ENCODE assay signal across 1 cellular context in the genomic region with DNA sequence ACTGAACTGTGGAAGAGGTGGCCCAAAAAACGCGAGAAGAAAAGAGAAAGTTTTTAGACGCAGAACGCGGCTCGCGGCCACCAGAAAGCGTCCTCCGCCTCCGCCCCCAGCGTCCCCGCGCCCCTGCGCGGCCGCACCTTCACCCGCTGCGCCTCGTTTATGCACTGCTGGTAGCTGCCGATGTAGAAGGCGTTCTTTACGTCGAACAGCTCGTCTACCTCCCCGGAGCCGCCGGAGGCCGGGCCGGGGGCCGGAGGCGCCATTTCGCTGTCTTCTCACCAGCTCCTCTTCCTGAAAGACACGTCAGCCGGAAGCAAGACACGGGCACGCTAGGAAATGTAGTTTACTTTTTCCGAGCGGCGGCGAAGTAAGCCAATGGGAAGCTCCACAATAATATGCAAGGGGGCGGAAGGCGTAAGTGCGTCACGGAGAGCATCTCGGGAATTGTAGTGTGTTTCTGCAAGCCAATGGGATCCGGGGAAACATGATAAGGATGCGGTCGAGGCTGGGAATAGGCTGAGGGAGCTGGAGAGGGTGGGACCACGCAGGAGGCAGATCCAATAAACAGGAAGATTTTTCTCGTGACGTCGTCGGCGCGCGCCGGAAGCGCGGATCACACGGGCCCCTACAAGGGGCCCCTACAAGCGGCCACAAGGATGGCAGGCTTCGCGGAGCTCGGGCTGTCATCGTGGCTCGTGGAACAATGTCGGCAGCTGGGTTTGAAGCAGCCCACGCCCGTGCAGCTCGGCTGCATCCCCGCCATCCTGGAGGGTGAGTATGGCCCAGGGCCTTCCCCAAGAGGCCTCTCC.
TF ChIP-seq lines count a peak whose summit lies in the region.

A gene (minus strand): TSS at position 302 of the 809 bp plus-strand sequence. CDS start 39 bp downstream, at position 263.
A gene with protein sequence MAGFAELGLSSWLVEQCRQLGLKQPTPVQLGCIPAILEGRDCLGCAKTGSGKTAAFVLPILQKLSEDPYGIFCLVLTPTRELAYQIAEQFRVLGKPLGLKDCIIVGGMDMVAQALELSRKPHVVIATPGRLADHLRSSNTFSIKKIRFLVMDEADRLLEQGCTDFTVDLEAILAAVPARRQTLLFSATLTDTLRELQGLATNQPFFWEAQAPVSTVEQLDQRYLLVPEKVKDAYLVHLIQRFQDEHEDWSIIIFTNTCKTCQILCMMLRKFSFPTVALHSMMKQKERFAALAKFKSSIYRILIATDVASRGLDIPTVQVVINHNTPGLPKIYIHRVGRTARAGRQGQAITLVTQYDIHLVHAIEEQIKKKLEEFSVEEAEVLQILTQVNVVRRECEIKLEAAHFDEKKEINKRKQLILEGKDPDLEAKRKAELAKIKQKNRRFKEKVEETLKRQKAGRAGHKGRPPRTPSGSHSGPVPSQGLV (plus strand): TSS at position 630 of the 809 bp plus-strand sequence. CDS start 27 bp downstream, at position 657.

TF ChIP-seq in K562, 482 proteins besides CTCF, POLR2A, EP300 and RAD21 (continued from another document and continues in another):
- TF ChIP-seq, protein P1, sequence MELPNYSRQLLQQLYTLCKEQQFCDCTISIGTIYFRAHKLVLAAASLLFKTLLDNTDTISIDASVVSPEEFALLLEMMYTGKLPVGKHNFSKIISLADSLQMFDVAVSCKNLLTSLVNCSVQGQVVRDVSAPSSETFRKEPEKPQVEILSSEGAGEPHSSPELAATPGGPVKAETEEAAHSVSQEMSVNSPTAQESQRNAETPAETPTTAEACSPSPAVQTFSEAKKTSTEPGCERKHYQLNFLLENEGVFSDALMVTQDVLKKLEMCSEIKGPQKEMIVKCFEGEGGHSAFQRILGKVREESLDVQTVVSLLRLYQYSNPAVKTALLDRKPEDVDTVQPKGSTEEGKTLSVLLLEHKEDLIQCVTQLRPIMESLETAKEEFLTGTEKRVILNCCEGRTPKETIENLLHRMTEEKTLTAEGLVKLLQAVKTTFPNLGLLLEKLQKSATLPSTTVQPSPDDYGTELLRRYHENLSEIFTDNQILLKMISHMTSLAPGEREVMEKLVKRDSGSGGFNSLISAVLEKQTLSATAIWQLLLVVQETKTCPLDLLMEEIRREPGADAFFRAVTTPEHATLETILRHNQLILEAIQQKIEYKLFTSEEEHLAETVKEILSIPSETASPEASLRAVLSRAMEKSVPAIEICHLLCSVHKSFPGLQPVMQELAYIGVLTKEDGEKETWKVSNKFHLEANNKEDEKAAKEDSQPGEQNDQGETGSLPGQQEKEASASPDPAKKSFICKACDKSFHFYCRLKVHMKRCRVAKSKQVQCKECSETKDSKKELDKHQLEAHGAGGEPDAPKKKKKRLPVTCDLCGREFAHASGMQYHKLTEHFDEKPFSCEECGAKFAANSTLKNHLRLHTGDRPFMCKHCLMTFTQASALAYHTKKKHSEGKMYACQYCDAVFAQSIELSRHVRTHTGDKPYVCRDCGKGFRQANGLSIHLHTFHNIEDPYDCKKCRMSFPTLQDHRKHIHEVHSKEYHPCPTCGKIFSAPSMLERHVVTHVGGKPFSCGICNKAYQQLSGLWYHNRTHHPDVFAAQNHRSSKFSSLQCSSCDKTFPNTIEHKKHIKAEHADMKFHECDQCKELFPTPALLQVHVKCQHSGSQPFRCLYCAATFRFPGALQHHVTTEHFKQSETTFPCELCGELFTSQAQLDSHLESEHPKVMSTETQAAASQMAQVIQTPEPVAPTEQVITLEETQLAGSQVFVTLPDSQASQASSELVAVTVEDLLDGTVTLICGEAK (IDR thresholded peaks at IDR 0.05), result peak; percentile 99
- TF ChIP-seq, protein P1 (CRISPR knock-in tag; IDR thresholded peaks at IDR 0.05), result no peak
- TF ChIP-seq FOXJ2 (tag; IDR thresholded peaks at IDR 0.05) (peak; percentile 89), RBM15 (IDR thresholded peaks at IDR 0.05; ENCODE audit: insufficient read depth, low read length) (no peak), PCBP1 (IDR thresholded peaks at IDR 0.05; ENCODE audit: low read depth, low read length, poor library complexity, severe bottlenecking) (no peak), ZNF507 (tag; conservative IDR thresholded peaks at IDR 0.05) (no peak), PYGO2 (tag; IDR thresholded peaks at IDR 0.05) (no peak), GTF2F1 (IDR thresholded peaks at IDR 0.05; ENCODE audit: low read depth, low read length) (no peak), ZNF707 (CRISPR knock-in tag; conservative IDR thresholded peaks at IDR 0.05) (no peak), PHB (CRISPR knock-in tag; IDR thresholded peaks at IDR 0.05) (no peak), ZNF217 (CRISPR knock-in tag; IDR thresholded peaks at IDR 0.05) (no peak), NFE2L1 (tag; IDR thresholded peaks at IDR 0.05; ENCODE audit: borderline replicate concordance, low read depth) (no peak), MCM3 (IDR thresholded peaks at IDR 0.05) (no peak), WHSC1 (IDR thresholded peaks at IDR 0.05; ENCODE audit: low read length) (no peak), ZNF354B (CRISPR knock-in tag; IDR thresholded peaks at IDR 0.05) (no peak), STAT5A (IDR thresholded peaks at IDR 0.05; ENCODE audit: borderline replicate concordance, low read length) (no peak), PTRF (tag; IDR thresholded peaks at IDR 0.05) (no peak), SREBF2 (CRISPR knock-in tag; IDR thresholded peaks at IDR 0.05) (no peak), ASH1L (IDR thresholded peaks at IDR 0.05; ENCODE audit: borderline replicate concordance, low read depth, partially characterized antibody) (peak; percentile 98), HDAC8 (tag; IDR thresholded peaks at IDR 0.05) (no peak), SETDB1 (IDR thresholded peaks at IDR 0.05; ENCODE audit: low read length) (no peak)
- TF ChIP-seq, protein P2, sequence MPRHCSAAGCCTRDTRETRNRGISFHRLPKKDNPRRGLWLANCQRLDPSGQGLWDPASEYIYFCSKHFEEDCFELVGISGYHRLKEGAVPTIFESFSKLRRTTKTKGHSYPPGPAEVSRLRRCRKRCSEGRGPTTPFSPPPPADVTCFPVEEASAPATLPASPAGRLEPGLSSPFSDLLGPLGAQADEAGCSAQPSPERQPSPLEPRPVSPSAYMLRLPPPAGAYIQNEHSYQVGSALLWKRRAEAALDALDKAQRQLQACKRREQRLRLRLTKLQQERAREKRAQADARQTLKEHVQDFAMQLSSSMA (CRISPR knock-in tag; IDR thresholded peaks at IDR 0.05), result no peak
- TF ChIP-seq, protein P3, sequence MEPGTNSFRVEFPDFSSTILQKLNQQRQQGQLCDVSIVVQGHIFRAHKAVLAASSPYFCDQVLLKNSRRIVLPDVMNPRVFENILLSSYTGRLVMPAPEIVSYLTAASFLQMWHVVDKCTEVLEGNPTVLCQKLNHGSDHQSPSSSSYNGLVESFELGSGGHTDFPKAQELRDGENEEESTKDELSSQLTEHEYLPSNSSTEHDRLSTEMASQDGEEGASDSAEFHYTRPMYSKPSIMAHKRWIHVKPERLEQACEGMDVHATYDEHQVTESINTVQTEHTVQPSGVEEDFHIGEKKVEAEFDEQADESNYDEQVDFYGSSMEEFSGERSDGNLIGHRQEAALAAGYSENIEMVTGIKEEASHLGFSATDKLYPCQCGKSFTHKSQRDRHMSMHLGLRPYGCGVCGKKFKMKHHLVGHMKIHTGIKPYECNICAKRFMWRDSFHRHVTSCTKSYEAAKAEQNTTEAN (CRISPR knock-in tag; IDR thresholded peaks at IDR 0.05), result no peak
- TF ChIP-seq, protein P4, sequence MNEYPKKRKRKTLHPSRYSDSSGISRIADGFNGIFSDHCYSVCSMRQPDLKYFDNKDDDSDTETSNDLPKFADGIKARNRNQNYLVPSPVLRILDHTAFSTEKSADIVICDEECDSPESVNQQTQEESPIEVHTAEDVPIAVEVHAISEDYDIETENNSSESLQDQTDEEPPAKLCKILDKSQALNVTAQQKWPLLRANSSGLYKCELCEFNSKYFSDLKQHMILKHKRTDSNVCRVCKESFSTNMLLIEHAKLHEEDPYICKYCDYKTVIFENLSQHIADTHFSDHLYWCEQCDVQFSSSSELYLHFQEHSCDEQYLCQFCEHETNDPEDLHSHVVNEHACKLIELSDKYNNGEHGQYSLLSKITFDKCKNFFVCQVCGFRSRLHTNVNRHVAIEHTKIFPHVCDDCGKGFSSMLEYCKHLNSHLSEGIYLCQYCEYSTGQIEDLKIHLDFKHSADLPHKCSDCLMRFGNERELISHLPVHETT (CRISPR knock-in tag; conservative IDR thresholded peaks at IDR 0.05 in 1 of 2, IDR thresholded peaks at IDR 0.05 in 1 of 2), result no peak; a peak in 1 of 4 replicates
- TF ChIP-seq, protein P5, sequence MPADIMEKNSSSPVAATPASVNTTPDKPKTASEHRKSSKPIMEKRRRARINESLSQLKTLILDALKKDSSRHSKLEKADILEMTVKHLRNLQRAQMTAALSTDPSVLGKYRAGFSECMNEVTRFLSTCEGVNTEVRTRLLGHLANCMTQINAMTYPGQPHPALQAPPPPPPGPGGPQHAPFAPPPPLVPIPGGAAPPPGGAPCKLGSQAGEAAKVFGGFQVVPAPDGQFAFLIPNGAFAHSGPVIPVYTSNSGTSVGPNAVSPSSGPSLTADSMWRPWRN (IDR thresholded peaks at IDR 0.05; ENCODE audit: low read depth), result no peak
- TF ChIP-seq, protein P6, sequence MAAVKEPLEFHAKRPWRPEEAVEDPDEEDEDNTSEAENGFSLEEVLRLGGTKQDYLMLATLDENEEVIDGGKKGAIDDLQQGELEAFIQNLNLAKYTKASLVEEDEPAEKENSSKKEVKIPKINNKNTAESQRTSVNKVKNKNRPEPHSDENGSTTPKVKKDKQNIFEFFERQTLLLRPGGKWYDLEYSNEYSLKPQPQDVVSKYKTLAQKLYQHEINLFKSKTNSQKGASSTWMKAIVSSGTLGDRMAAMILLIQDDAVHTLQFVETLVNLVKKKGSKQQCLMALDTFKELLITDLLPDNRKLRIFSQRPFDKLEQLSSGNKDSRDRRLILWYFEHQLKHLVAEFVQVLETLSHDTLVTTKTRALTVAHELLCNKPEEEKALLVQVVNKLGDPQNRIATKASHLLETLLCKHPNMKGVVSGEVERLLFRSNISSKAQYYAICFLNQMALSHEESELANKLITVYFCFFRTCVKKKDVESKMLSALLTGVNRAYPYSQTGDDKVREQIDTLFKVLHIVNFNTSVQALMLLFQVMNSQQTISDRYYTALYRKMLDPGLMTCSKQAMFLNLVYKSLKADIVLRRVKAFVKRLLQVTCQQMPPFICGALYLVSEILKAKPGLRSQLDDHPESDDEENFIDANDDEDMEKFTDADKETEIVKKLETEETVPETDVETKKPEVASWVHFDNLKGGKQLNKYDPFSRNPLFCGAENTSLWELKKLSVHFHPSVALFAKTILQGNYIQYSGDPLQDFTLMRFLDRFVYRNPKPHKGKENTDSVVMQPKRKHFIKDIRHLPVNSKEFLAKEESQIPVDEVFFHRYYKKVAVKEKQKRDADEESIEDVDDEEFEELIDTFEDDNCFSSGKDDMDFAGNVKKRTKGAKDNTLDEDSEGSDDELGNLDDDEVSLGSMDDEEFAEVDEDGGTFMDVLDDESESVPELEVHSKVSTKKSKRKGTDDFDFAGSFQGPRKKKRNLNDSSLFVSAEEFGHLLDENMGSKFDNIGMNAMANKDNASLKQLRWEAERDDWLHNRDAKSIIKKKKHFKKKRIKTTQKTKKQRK (IDR thresholded peaks at IDR 0.05; ENCODE audit: borderline replicate concordance, low read depth, low read length), result no peak
- TF ChIP-seq, protein P7, sequence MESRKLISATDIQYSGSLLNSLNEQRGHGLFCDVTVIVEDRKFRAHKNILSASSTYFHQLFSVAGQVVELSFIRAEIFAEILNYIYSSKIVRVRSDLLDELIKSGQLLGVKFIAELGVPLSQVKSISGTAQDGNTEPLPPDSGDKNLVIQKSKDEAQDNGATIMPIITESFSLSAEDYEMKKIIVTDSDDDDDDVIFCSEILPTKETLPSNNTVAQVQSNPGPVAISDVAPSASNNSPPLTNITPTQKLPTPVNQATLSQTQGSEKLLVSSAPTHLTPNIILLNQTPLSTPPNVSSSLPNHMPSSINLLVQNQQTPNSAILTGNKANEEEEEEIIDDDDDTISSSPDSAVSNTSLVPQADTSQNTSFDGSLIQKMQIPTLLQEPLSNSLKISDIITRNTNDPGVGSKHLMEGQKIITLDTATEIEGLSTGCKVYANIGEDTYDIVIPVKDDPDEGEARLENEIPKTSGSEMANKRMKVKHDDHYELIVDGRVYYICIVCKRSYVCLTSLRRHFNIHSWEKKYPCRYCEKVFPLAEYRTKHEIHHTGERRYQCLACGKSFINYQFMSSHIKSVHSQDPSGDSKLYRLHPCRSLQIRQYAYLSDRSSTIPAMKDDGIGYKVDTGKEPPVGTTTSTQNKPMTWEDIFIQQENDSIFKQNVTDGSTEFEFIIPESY (CRISPR knock-in tag; IDR thresholded peaks at IDR 0.05), result no peak
- TF ChIP-seq, protein P8, sequence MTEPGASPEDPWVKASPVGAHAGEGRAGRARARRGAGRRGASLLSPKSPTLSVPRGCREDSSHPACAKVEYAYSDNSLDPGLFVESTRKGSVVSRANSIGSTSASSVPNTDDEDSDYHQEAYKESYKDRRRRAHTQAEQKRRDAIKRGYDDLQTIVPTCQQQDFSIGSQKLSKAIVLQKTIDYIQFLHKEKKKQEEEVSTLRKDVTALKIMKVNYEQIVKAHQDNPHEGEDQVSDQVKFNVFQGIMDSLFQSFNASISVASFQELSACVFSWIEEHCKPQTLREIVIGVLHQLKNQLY (CRISPR knock-in tag; conservative IDR thresholded peaks at IDR 0.05), result peak in 1 of 2 experiments; percentile 84; a peak in 1 of 4 replicates
- TF ChIP-seq, protein P9, sequence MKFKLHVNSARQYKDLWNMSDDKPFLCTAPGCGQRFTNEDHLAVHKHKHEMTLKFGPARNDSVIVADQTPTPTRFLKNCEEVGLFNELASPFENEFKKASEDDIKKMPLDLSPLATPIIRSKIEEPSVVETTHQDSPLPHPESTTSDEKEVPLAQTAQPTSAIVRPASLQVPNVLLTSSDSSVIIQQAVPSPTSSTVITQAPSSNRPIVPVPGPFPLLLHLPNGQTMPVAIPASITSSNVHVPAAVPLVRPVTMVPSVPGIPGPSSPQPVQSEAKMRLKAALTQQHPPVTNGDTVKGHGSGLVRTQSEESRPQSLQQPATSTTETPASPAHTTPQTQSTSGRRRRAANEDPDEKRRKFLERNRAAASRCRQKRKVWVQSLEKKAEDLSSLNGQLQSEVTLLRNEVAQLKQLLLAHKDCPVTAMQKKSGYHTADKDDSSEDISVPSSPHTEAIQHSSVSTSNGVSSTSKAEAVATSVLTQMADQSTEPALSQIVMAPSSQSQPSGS (CRISPR knock-in tag; IDR thresholded peaks at IDR 0.05), result no peak
